In genomic region chr19:7139095-7139494, GRCh38 we compare ENCODE assay signal across 20 cellular contexts.
DNase-seq lines count a peak whose midpoint lies in the region; ATAC-seq and TF ChIP-seq lines count a peak whose summit lies in the region.
"Had no signal": no experiment of that assay in that cellular context is flagged by ENCODE, and none has a peak within 500 bp of the region (broad histone marks: within the 10 kb centered on the region; RNA-seq: fewer than 3 reads in every experiment).

No MANE protein-coding gene starts in this region.

- H3K36me3 ChIP-seq in HEK293 (ENCODE audit: control insufficient read depth in 2 of 2, insufficient read depth in 1 of 2, low read length in 2 of 2) (peaks cover 0 to 48% of the 10 kb centered on the region in 2 experiments; a peak in 2 of 3 replicates), spleen (peaks cover 0 to 97% (median 44%) of the 10 kb centered on the region in 6 donors)
- H3K36me3 ChIP-seq in CD4-positive, alpha-beta memory T cell (ENCODE audit: insufficient read depth, low read length) = no peaks in the 10 kb centered on the region

- no peaks in the 10 kb centered on the region for H3K9me3 Mint-ChIP-seq in progenitor cell of endocrine pancreas (ENCODE audit: low read depth)
- peaks cover 0 to 2% (median 0%) of the 10 kb centered on the region in 8 donors for H3K9me3 Mint-ChIP-seq in CD4-positive, alpha-beta memory T cell
- H3K9me3 Mint-ChIP-seq: CD8-positive, alpha-beta T cell had no signal

- POLR2A ChIA-PET in HEK293 (lab: Yijun Ruan, JAX) = no interaction called here
- POLR2A ChIA-PET in CD4-positive, alpha-beta memory T cell (lab: Charles Lee; ENCODE audit: partially characterized antibody) = no interaction called here

- TF ChIP-seq CTCF in HEK293 (tag by site-specific recombination; IDR thresholded peaks at IDR 0.05) (no peak), progenitor cell of endocrine pancreas (IDR thresholded peaks at IDR 0.05; ENCODE audit: unreplicated experiment) (no peak), spleen (IDR thresholded peaks at IDR 0.05 in 8 of 11, conservative IDR thresholded peaks at IDR 0.05 in 3 of 11) (no peak)

- no peak for TF ChIP-seq POLR2A in spleen (IDR thresholded peaks at IDR 0.05)

- H3K27ac ChIP-seq in HEK293 (ENCODE audit: extremely low read depth, low read depth, low read length) = no peak overlapping the region
- no peak overlapping the region for H3K27ac ChIP-seq in spleen
- no peak overlapping the region for H3K27ac ChIP-seq in CD4-positive, alpha-beta memory T cell (ENCODE audit: low read depth, low read length)
- H3K27ac ChIP-seq: BLaER1 had no signal

- H3K36me3 Mint-ChIP-seq in progenitor cell of endocrine pancreas (ENCODE audit: insufficient read depth) = peaks cover 39% of the 10 kb centered on the region
- no peaks in the 10 kb centered on the region for H3K36me3 Mint-ChIP-seq in CD4-positive, alpha-beta memory T cell
- H3K36me3 Mint-ChIP-seq: CD4-positive, CD25-positive, alpha-beta regulatory T cell; CD8-positive, alpha-beta T cell had no signal

- H3K4me3 ChIP-seq in HEK293 (ENCODE audit: low read depth, low read length) (no peak overlapping the region), spleen (no peak overlapping the region)
- no peak overlapping the region for H3K4me3 ChIP-seq in CD4-positive, alpha-beta memory T cell (ENCODE audit: low read length in 2 of 2)
- H3K4me3 ChIP-seq: BLaER1 had no signal

- peak; percentile 19 for DNase-seq in activated effector memory CD4-positive, alpha-beta T cell treated with anti-CD3 and anti-CD28 coated beads, Interleukin-2, amount 50 U/mL, for 16 hours
- no peak for DNase-seq in activated effector memory CD4-positive, alpha-beta T cell treated with Interleukin-2 at 50 U/mL for 16 hours
- DNase-seq in progenitor cell of endocrine pancreas (ENCODE audit: low spot score, unreplicated experiment) (no peak), spleen (peak; percentile 8), H4 (ENCODE audit: low spot score) (no peak)
- DNase-seq in CD4-positive, alpha-beta memory T cell = no peak
- DNase-seq: 8988T; ACHN; BE2C; C1 segment of cervical spinal cord; Caco-2; Calu3; CD4-positive, CD25-positive, alpha-beta regulatory T cell; CD8-positive, alpha-beta T cell; DMS79 treated with DMSO at 0.1 percent for 48 hours; GF-D8 had no signal

- H3K9me3 ChIP-seq in HEK293 (ENCODE audit: control insufficient read depth, insufficient read depth, low read depth, low read length) (no peaks in the 10 kb centered on the region), spleen (no peaks in the 10 kb centered on the region)
- no peaks in the 10 kb centered on the region for H3K9me3 ChIP-seq in CD4-positive, alpha-beta memory T cell (ENCODE audit: control insufficient read depth in 1 of 2, low read length in 2 of 2)
- H3K9me3 ChIP-seq: BE2C, Caco-2 had no signal

- H3K27me3 ChIP-seq in spleen (replicated peaks in 1 of 7) = no peaks in the 10 kb centered on the region
- no peaks in the 10 kb centered on the region for H3K27me3 ChIP-seq in CD4-positive, alpha-beta memory T cell (ENCODE audit: insufficient read depth, low read length)
- H3K27me3 ChIP-seq: BE2C, BLaER1 had no signal

- 92 to 100% (median 97%) methylated on average over 1 of the region's 1 CpG for WGBS in spleen, 5 donors

- no peak for ATAC-seq in GM19035 (IDR thresholded peaks at IDR 0.05; ENCODE audit: unreplicated experiment)
- ATAC-seq: CD8-positive, alpha-beta T cell had no signal

- peaks cover 1% of the 10 kb centered on the region for H3K4me1 Mint-ChIP-seq in progenitor cell of endocrine pancreas (ENCODE audit: low read depth)
- no peaks in the 10 kb centered on the region for H3K4me1 Mint-ChIP-seq in CD4-positive, alpha-beta memory T cell
- H3K4me1 Mint-ChIP-seq: CD4-positive, CD25-positive, alpha-beta regulatory T cell had no signal

- CTCF ChIA-PET in HEK293 (lab: Yijun Ruan, JAX) = no interaction called here
- CTCF ChIA-PET in CD4-positive, alpha-beta memory T cell (lab: Charles Lee; ENCODE audit: partially characterized antibody) = interaction anchor here (0.7 to 3.6 kb wide), 2 partner anchors 9 to 227 kb away, joined by 3 to 15 read pairs; no protein-coding TSS in a partner anchor

- no peak overlapping the region for H3K4me3 Mint-ChIP-seq in progenitor cell of endocrine pancreas (ENCODE audit: low read depth)
- no peak overlapping the region for H3K4me3 Mint-ChIP-seq in CD4-positive, alpha-beta memory T cell
- H3K4me3 Mint-ChIP-seq: CD14-positive monocyte; CD4-positive, CD25-positive, alpha-beta regulatory T cell; CD8-positive, alpha-beta T cell had no signal

- intact Hi-C loops in spleen (cut with DNase I; ENCODE audit: low total_unique reads) = no loop called here
- intact Hi-C loops in CD4-positive, alpha-beta memory T cell (cut with micrococcal nuclease) = no loop called here

- peak overlapping the region; percentile 22 for H3K27ac Mint-ChIP-seq in progenitor cell of endocrine pancreas
- no peak overlapping the region for H3K27ac Mint-ChIP-seq in CD4-positive, alpha-beta memory T cell
- H3K27ac Mint-ChIP-seq: CD14-positive monocyte; CD4-positive, CD25-positive, alpha-beta regulatory T cell; CD8-positive, alpha-beta T cell had no signal

- H3K4me1 ChIP-seq in HEK293 (ENCODE audit: control insufficient read depth, insufficient read depth, low read length) = no peaks in the 10 kb centered on the region
- H3K4me1 ChIP-seq in spleen = no peaks in the 10 kb centered on the region
- no peaks in the 10 kb centered on the region for H3K4me1 ChIP-seq in CD4-positive, alpha-beta memory T cell (ENCODE audit: insufficient read depth, low read length)
- H3K4me1 ChIP-seq: BE2C had no signal

- H3K27me3 Mint-ChIP-seq in progenitor cell of endocrine pancreas = no peaks in the 10 kb centered on the region
- H3K27me3 Mint-ChIP-seq in CD4-positive, alpha-beta memory T cell = no peaks in the 10 kb centered on the region
- H3K27me3 Mint-ChIP-seq: CD4-positive, CD25-positive, alpha-beta regulatory T cell had no signal

TF ChIP-seq in HEK293, 187 proteins besides CTCF, POLR2A, EP300 and RAD21:
- no peak for TF ChIP-seq ZNF223 (tag by site-specific recombination; IDR thresholded peaks at IDR 0.05)
- TF ChIP-seq RBAK (tag by site-specific recombination; IDR thresholded peaks at IDR 0.05) = peak; percentile 85

Comparison
In these comparisons a context has a peak if more than half of its experiments do, and no peak if none do; other contexts are left out.
1. DNase-seq: peak in activated effector memory CD4-positive, alpha-beta T cell treated with anti-CD3 and anti-CD28 coated beads, Interleukin-2, amount 50 U/mL, for 16 hours (single experiment) and spleen (single experiment); none in activated effector memory CD4-positive, alpha-beta T cell treated with Interleukin-2 at 50 U/mL for 16 hours (single experiment), progenitor cell of endocrine pancreas (single experiment), H4 (single experiment) and CD4-positive, alpha-beta memory T cell (0 of 5).